11 cellular contexts compared by ENCODE assay signal in genomic region chr22:48282804-48283203, GRCh38.
"Had no signal": no experiment of that assay in that cellular context is flagged by ENCODE, and none has a peak within 500 bp of the region (broad histone marks: within the 10 kb centered on the region; RNA-seq: fewer than 3 reads in every experiment).

No MANE protein-coding gene starts in this region.

- H3K4me2 ChIP-seq: GM23338 had no signal

- H3K4me1 ChIP-seq: HAP-1 had no signal

- H3K4me3 ChIP-seq: GM23248, GM23338, HAP-1 had no signal

- H3K27ac ChIP-seq: GM23248 had no signal

- H3K9me3 ChIP-seq: HAP-1 had no signal

- H2AFZ ChIP-seq: GM23248, GM23338 had no signal

- FAIRE-seq: H1, H54 had no signal

- H3K36me3 ChIP-seq: HAP-1 had no signal

- H3K9ac ChIP-seq: GM23248 had no signal

- DNase-seq: GM23248, GOT3, H7, H9, HCEC 1CT, HFFc6 had no signal

- ATAC-seq: GM23338, HCT116 had no signal
